In the genomic region with DNA sequence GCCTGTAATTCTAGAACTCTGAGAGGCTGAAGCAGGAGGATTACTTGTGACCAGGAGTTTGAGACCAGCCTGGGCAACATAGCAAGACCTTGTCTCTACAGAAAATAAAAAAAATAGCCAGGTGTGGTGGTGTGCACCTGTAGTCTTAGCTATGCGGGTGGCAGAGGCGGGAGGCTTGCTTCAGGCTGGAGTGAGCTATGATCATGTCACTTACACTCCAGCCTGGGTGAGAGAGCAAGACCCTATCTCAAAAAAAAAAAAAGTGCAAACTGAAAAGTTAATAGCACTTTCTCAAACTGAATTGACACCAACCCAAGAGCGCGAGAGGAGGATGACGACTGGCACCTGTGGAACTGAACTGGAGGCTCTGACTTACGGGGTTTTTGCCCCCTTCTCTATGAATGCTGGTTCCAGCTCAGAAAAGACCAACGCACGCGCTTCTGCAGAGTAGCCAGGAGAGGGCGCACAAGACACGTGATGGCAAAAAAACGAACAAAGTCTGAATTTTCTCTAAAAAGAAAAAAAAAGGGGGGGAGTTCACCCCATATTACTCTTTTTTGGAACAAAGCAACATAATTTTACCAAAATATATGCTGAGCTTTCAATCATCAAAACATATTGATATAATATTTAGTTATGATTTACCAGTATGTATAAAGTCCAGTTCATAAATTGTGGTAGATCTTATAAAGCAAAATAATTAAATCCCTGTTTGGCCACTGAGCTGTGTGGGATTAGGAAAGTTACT, we compare ENCODE assay signal across 8 cellular contexts. TPM values are rescaled to one million over a fixed set of nuclear protein-coding genes. Genes with fewer than 3 reads are reported as not detected.
DNase-seq lines count a peak whose midpoint lies in the region; ATAC-seq, FAIRE-seq and TF ChIP-seq lines count a peak whose summit lies in the region.

No MANE protein-coding gene starts in this region.

- H3K9me3 ChIP-seq in stomach = no peaks in the 10 kb centered on the region

- WGBS in stomach, 5 donors = 12 to 14% (median 13%) methylated on average over 12 of the region's 12 CpGs

- TF ChIP-seq POLR2A in stomach (IDR thresholded peaks at IDR 0.05) = no peak

- no peak for TF ChIP-seq EP300 in stomach (IDR thresholded peaks at IDR 0.05)

- peak in 5 of 7 experiments; percentile 62 to 93 (median 81) for TF ChIP-seq CTCF in stomach (IDR thresholded peaks at IDR 0.05)

- intact Hi-C loops in stomach (cut with DNase I; ENCODE audit: low total_unique reads) = no loop called here

- in situ Hi-C loops in ACHN (cut with HindIII; ENCODE audit: low pct_ligation_motif_present, low pct_unique_long_range_greater_than_20kb, low sequenced_read_pairs) = no loop called here

- no peaks in the 10 kb centered on the region for H3K27me3 ChIP-seq in stomach

- no peaks in the 10 kb centered on the region for H3K36me3 ChIP-seq in stomach

- H3K4me3 ChIP-seq in stomach = no peak overlapping the region

- peaks cover 3 to 44% (median 14%) of the 10 kb centered on the region in 4 donors for H3K4me1 ChIP-seq in stomach

- FAIRE-seq in GM19239 (lab: Jason Lieb, UNC) = no peak

- H3K27ac ChIP-seq in stomach = peak overlapping the region in 3 of 5 donors; percentile 53 to 85 (median 82)

- peak; percentile 36 for DNase-seq in ACHN
- peak; percentile 44 for DNase-seq in GM19239 (ENCODE audit: insufficient read length, low spot score)
- DNase-seq in NCI-H748 (lab: John Stamatoyannopoulos, UW; ENCODE audit: unreplicated experiment) = peak; percentile 27
- DNase-seq in activated CD4-positive, alpha-beta T cell treated with anti-CD3 and anti-CD28 coated beads, Interleukin-2, amount 50 U/mL, for 4 hours = peak; percentile 59 to 60
- peak; percentile 36 for DNase-seq in effector CD8-positive, alpha-beta T cell (lab: John Stamatoyannopoulos, UW)
- peak; percentile 52 for DNase-seq in myocyte (ENCODE audit: low read depth)
- peak; percentile 51 for DNase-seq in stomach

- ATAC-seq in GM18861 (IDR thresholded peaks at IDR 0.05; ENCODE audit: unreplicated experiment) = no peak

RNA-seq across cellular contexts. Expression of a gene that starts 23.7 kb away (rescaled TPM):
- 0.05 and 0.08 TPM in 2 replicates for total RNA-seq in myocyte
- 0.64 TPM for polyA plus RNA-seq in myocyte (2012)
- total RNA-seq in stomach = 10 to 100 TPM in 1 of 5 donors, 1 to 10 TPM in 3, under 1 TPM in 1; 0.87 to 13.4 (median 5.2) TPM
- 1 to 10 TPM in 1 of 3 donors, under 1 TPM in 2; 0.50 to 2.7 (median 0.70) TPM for polyA plus RNA-seq in stomach

RNA-seq across cellular contexts. Expression of a gene that starts 30.9 kb away (rescaled TPM):
- total RNA-seq in myocyte (1.6 and 4.6 TPM in 2 replicates), stomach (10 to 100 TPM in 3 of 5 donors, 1 to 10 TPM in 2; 1.0 to 13.9 (median 10.3) TPM)
- 1.6 TPM for polyA plus RNA-seq in myocyte (2012)
- polyA plus RNA-seq in stomach = 10 to 100 TPM in 1 of 3 donors, 1 to 10 TPM in 2; 3.4 to 10.7 (median 8.2) TPM
